8 cellular contexts compared by ENCODE assay signal in genomic region chr1:162003061-162003824, GRCh38. TPM values are rescaled to one million over a fixed set of nuclear protein-coding genes. Genes with fewer than 3 reads are reported as not detected.
A peak's percentile ranks its signal among the peaks of the same experiment; 100 is the strongest.
DNase-seq lines count a peak whose midpoint lies in the region; ATAC-seq, FAIRE-seq and TF ChIP-seq lines count a peak whose summit lies in the region.

No MANE protein-coding gene starts in this region.

- H3K27ac ChIP-seq in smooth muscle cell (ENCODE audit: low read depth): peak overlapping the region; percentile 95

- no peak overlapping the region for H2AFZ ChIP-seq in smooth muscle cell (ENCODE audit: low read depth)

- no peak for TF ChIP-seq POLR2A in GM12892 (IDR thresholded peaks at IDR 0.05; ENCODE audit: low read depth, low read length)

- DNase-seq in HFF-Myc (ENCODE audit: extremely low read depth, low read depth) (peak; percentile 88), T1000 (lab: John Stamatoyannopoulos, UW) (peak; percentile 85), left cardiac atrium (peak; percentile 70), smooth muscle cell (lab: John Stamatoyannopoulos, UW; ENCODE audit: unreplicated experiment) (peak; percentile 25), GM12892 (ENCODE audit: insufficient read length) (no peak)
- DNase-seq in stimulated activated CD4-positive, alpha-beta T cell treated with anti-CD3 and anti-CD28 coated beads, Interleukin-4, amount 100 ng/mL, for 24 hours: no peak
- DNase-seq in activated CD4-positive, CD25-positive, alpha-beta regulatory T cell (lab: John Stamatoyannopoulos, UW): no peak

- 21% methylated on average over 15 of the region's 15 CpGs for WGBS in smooth muscle cell (ENCODE audit: low lambda C conversion rate)

- H3K36me3 ChIP-seq in smooth muscle cell (ENCODE audit: low read depth): no peaks in the 10 kb centered on the region

- intact Hi-C loops in left cardiac atrium (cut with DNase I): no loop called here

- no peaks in the 10 kb centered on the region for H4K20me1 ChIP-seq in smooth muscle cell (ENCODE audit: low read depth)

- no peaks in the 10 kb centered on the region for H3K9me3 ChIP-seq in smooth muscle cell (replicated peaks; ENCODE audit: low read depth)

- ATAC-seq in left cardiac atrium (peak; percentile 40 to 67), GM19455 (IDR thresholded peaks at IDR 0.05; ENCODE audit: unreplicated experiment) (no peak)

- no peaks in the 10 kb centered on the region for H3F3A ChIP-seq in smooth muscle cell (ENCODE audit: low read depth)

- peaks cover 5% of the 10 kb centered on the region for H3K4me1 ChIP-seq in smooth muscle cell (ENCODE audit: low read depth)

- TF ChIP-seq CTCF in HFF-Myc (IDR thresholded peaks at IDR 0.05; ENCODE audit: low read depth, low read length, missing control alignments): no peak
- TF ChIP-seq CTCF in smooth muscle cell (IDR thresholded peaks at IDR 0.05; ENCODE audit: borderline replicate concordance, insufficient read depth, poor library complexity, severe bottlenecking): no peak

- no peaks in the 10 kb centered on the region for H3K79me2 ChIP-seq in smooth muscle cell (ENCODE audit: low read depth)

- peak overlapping the region; percentile 79 for H3K4me2 ChIP-seq in smooth muscle cell

- H3K4me3 ChIP-seq in HFF-Myc (replicated peaks; ENCODE audit: low read depth, low read length) (peak overlapping the region; percentile 26), smooth muscle cell (no peak overlapping the region)

- FAIRE-seq in GM12892 (lab: Jason Lieb, UNC): no peak

- peak overlapping the region; percentile 67 for H3K9ac ChIP-seq in smooth muscle cell (ENCODE audit: low read depth)

- no peaks in the 10 kb centered on the region for H3K27me3 ChIP-seq in smooth muscle cell (ENCODE audit: low read depth)

RNA-seq across cellular contexts. Expression of gene OLFML2B, which starts 20.4 kb away (rescaled TPM):
- total RNA-seq in left cardiac atrium: 10 to 100 TPM in 1 of 2 donors, 1 to 10 TPM in 1; 5.8 to 11.4 TPM
- 2.2 and 5.9 TPM in 2 replicates for total RNA-seq in smooth muscle cell
- polyA plus RNA-seq in smooth muscle cell: 6.0 and 9.7 TPM in 2 replicates
- polyA plus RNA-seq in GM12892 (2012; ENCODE audit: missing spikeins): not detected

Comparison
In these comparisons a context has a peak if more than half of its experiments do, and no peak if none do; other contexts are left out.
1. DNase-seq: peak in HFF-Myc (single experiment), T1000 (single experiment), left cardiac atrium (single experiment) and smooth muscle cell (single experiment); none in stimulated activated CD4-positive, alpha-beta T cell treated with anti-CD3 and anti-CD28 coated beads, Interleukin-4, amount 100 ng/mL, for 24 hours (single experiment), activated CD4-positive, CD25-positive, alpha-beta regulatory T cell (0 of 4) and GM12892 (single experiment).